Comparison of ENCODE assay signal across 1 cellular context in genomic region chr11:126307706-126308105, GRCh38.
TF ChIP-seq lines count a peak whose summit lies in the region.

No MANE protein-coding gene starts in this region.

TF ChIP-seq in H1, 55 proteins besides CTCF, POLR2A, EP300 and RAD21:
- TF ChIP-seq NRF1 (IDR thresholded peaks at IDR 0.05; ENCODE audit: low read depth, low read length), result no peak
- TF ChIP-seq, protein P1, sequence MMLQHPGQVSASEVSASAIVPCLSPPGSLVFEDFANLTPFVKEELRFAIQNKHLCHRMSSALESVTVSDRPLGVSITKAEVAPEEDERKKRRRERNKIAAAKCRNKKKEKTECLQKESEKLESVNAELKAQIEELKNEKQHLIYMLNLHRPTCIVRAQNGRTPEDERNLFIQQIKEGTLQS (IDR thresholded peaks at IDR 0.05; ENCODE audit: insufficient read depth, low read depth, low read length), result no peak
- TF ChIP-seq RFX5 (IDR thresholded peaks at IDR 0.05; ENCODE audit: borderline replicate concordance, low read depth, low read length), result no peak
- no peak for TF ChIP-seq TAF7 (optimal IDR thresholded peaks at IDR 0.05; ENCODE audit: borderline replicate concordance, low read depth, low read length)
- TF ChIP-seq POU5F1 (IDR thresholded peaks at IDR 0.05; ENCODE audit: low read depth, low read length), result no peak
- TF ChIP-seq BRCA1 (IDR thresholded peaks at IDR 0.05; ENCODE audit: low read depth, low read length), result no peak
- TF ChIP-seq CBX8 (IDR thresholded peaks at IDR 0.05; ENCODE audit: borderline replicate concordance, low read depth, low read length), result no peak
- TF ChIP-seq SP4 (IDR thresholded peaks at IDR 0.05; ENCODE audit: low read length), result no peak
- TF ChIP-seq RNF2 (IDR thresholded peaks at IDR 0.05; ENCODE audit: borderline replicate concordance, low read depth, low read length, missing control alignments, poor library complexity, severe bottlenecking), result no peak
- TF ChIP-seq, protein P2, sequence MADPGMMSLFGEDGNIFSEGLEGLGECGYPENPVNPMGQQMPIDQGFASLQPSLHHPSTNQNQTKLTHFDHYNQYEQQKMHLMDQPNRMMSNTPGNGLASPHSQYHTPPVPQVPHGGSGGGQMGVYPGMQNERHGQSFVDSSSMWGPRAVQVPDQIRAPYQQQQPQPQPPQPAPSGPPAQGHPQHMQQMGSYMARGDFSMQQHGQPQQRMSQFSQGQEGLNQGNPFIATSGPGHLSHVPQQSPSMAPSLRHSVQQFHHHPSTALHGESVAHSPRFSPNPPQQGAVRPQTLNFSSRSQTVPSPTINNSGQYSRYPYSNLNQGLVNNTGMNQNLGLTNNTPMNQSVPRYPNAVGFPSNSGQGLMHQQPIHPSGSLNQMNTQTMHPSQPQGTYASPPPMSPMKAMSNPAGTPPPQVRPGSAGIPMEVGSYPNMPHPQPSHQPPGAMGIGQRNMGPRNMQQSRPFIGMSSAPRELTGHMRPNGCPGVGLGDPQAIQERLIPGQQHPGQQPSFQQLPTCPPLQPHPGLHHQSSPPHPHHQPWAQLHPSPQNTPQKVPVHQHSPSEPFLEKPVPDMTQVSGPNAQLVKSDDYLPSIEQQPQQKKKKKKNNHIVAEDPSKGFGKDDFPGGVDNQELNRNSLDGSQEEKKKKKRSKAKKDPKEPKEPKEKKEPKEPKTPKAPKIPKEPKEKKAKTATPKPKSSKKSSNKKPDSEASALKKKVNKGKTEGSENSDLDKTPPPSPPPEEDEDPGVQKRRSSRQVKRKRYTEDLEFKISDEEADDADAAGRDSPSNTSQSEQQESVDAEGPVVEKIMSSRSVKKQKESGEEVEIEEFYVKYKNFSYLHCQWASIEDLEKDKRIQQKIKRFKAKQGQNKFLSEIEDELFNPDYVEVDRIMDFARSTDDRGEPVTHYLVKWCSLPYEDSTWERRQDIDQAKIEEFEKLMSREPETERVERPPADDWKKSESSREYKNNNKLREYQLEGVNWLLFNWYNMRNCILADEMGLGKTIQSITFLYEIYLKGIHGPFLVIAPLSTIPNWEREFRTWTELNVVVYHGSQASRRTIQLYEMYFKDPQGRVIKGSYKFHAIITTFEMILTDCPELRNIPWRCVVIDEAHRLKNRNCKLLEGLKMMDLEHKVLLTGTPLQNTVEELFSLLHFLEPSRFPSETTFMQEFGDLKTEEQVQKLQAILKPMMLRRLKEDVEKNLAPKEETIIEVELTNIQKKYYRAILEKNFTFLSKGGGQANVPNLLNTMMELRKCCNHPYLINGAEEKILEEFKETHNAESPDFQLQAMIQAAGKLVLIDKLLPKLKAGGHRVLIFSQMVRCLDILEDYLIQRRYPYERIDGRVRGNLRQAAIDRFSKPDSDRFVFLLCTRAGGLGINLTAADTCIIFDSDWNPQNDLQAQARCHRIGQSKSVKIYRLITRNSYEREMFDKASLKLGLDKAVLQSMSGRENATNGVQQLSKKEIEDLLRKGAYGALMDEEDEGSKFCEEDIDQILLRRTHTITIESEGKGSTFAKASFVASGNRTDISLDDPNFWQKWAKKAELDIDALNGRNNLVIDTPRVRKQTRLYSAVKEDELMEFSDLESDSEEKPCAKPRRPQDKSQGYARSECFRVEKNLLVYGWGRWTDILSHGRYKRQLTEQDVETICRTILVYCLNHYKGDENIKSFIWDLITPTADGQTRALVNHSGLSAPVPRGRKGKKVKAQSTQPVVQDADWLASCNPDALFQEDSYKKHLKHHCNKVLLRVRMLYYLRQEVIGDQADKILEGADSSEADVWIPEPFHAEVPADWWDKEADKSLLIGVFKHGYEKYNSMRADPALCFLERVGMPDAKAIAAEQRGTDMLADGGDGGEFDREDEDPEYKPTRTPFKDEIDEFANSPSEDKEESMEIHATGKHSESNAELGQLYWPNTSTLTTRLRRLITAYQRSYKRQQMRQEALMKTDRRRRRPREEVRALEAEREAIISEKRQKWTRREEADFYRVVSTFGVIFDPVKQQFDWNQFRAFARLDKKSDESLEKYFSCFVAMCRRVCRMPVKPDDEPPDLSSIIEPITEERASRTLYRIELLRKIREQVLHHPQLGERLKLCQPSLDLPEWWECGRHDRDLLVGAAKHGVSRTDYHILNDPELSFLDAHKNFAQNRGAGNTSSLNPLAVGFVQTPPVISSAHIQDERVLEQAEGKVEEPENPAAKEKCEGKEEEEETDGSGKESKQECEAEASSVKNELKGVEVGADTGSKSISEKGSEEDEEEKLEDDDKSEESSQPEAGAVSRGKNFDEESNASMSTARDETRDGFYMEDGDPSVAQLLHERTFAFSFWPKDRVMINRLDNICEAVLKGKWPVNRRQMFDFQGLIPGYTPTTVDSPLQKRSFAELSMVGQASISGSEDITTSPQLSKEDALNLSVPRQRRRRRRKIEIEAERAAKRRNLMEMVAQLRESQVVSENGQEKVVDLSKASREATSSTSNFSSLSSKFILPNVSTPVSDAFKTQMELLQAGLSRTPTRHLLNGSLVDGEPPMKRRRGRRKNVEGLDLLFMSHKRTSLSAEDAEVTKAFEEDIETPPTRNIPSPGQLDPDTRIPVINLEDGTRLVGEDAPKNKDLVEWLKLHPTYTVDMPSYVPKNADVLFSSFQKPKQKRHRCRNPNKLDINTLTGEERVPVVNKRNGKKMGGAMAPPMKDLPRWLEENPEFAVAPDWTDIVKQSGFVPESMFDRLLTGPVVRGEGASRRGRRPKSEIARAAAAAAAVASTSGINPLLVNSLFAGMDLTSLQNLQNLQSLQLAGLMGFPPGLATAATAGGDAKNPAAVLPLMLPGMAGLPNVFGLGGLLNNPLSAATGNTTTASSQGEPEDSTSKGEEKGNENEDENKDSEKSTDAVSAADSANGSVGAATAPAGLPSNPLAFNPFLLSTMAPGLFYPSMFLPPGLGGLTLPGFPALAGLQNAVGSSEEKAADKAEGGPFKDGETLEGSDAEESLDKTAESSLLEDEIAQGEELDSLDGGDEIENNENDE (IDR thresholded peaks at IDR 0.05; ENCODE audit: insufficient replicate concordance, low read length), result no peak
- TF ChIP-seq ZNF274 (IDR thresholded peaks at IDR 0.05; ENCODE audit: borderline replicate concordance, extremely low read depth, low read length), result no peak
- no peak for TF ChIP-seq CHD1 (IDR thresholded peaks at IDR 0.05; ENCODE audit: low read depth, low read length)
- no peak for TF ChIP-seq RXRA (IDR thresholded peaks at IDR 0.05; ENCODE audit: insufficient read depth, low read depth, low read length)
- TF ChIP-seq YY1 (IDR thresholded peaks at IDR 0.05; ENCODE audit: low read depth, low read length), result no peak
- TF ChIP-seq BCL11A (IDR thresholded peaks at IDR 0.05; ENCODE audit: low read depth in 2 of 2, low read length in 2 of 2), result no peak
- TF ChIP-seq SUZ12 (IDR thresholded peaks at IDR 0.05; ENCODE audit: low read length), result no peak
- TF ChIP-seq SRF (IDR thresholded peaks at IDR 0.05; ENCODE audit: low read depth, low read length), result no peak
TF ChIP-seq in H1: peak in this region for 0.
